In the genomic region with DNA sequence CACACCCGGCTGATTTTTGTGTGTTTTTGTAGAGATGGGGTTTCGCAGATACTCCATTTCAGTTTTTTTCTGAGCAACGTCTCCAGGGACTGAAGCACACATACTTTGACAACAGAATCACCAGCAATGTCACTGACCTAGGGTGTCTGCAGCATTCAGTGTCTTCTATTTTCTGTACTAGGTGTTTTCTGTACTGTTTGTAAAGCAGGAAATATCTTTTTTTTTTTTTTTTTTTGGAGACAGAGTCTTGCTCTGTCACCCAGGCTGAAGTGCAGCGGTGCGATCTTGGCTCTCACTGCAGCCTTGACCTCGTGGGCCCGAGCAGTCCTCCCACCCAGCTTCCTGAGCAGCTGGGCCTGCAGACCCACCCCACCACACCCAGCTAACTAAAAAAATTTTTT, we compare ENCODE assay signal across 8 cellular contexts. TPM values are rescaled to one million over a fixed set of nuclear protein-coding genes. Genes with fewer than 3 reads are reported as not detected.
DNase-seq lines count a peak whose midpoint lies in the region; ATAC-seq and FAIRE-seq lines count a peak whose summit lies in the region.
"Had no signal": no experiment of that assay in that cellular context is flagged by ENCODE, and none has a peak within 500 bp of the region (broad histone marks: within the 10 kb centered on the region; RNA-seq: fewer than 3 reads in every experiment).

No MANE protein-coding gene starts in this region.

- DNase-seq in effector memory CD4-positive, alpha-beta T cell = no peak
- DNase-seq in small intestine (peak; percentile 58), AG08395 (ENCODE audit: low spot score) (no peak)
- no peak for DNase-seq in activated effector memory CD4-positive, alpha-beta T cell treated with Interleukin-2 at 50 U/mL for 16 hours

- no peak overlapping the region for H3K4me3 ChIP-seq in effector memory CD4-positive, alpha-beta T cell (ENCODE audit: insufficient read depth, low read depth, low read length, poor library complexity, severe bottlenecking)
- no peak overlapping the region for H3K4me3 ChIP-seq in small intestine (ENCODE audit: low read depth in 1 of 2, low read length in 2 of 2)

- peak overlapping the region; percentile 18 for H3K27ac ChIP-seq in effector memory CD4-positive, alpha-beta T cell (ENCODE audit: insufficient read depth, low read length, poor library complexity, severe bottlenecking)
- peak overlapping the region in 1 of 2 donors; percentile 49 for H3K27ac ChIP-seq in small intestine (ENCODE audit: low read depth in 1 of 2, low read length in 1 of 2)
- H3K27ac ChIP-seq: HL-60 had no signal

- no peaks in the 10 kb centered on the region for H3K27me3 ChIP-seq in effector memory CD4-positive, alpha-beta T cell (replicated peaks; ENCODE audit: control insufficient read depth, insufficient read depth, low read length, poor library complexity, severe bottlenecking)
- H3K27me3 ChIP-seq in small intestine (ENCODE audit: control insufficient read depth in 2 of 2, insufficient read depth in 2 of 2, low read length in 2 of 2) = no peaks in the 10 kb centered on the region

- H3K36me3 ChIP-seq in effector memory CD4-positive, alpha-beta T cell (ENCODE audit: control insufficient read depth, insufficient read depth, low read length) = peaks cover 7% of the 10 kb centered on the region
- peaks cover 3% of the 10 kb centered on the region in 2 donors for H3K36me3 ChIP-seq in small intestine (ENCODE audit: control insufficient read depth in 2 of 2, insufficient read depth in 2 of 2, low read length in 2 of 2)

- ATAC-seq in GM19328 (IDR thresholded peaks at IDR 0.05; ENCODE audit: unreplicated experiment) (peak; percentile 67), HG03103 (IDR thresholded peaks at IDR 0.05; ENCODE audit: low read depth, unreplicated experiment) (peak; percentile 66), HG03175 (IDR thresholded peaks at IDR 0.05; ENCODE audit: unreplicated experiment) (no peak)

- H3K4me1 ChIP-seq in effector memory CD4-positive, alpha-beta T cell (ENCODE audit: control insufficient read depth, insufficient read depth, low read length, poor library complexity, severe bottlenecking) = peaks cover 23% of the 10 kb centered on the region
- peaks cover 6% of the 10 kb centered on the region in 2 donors for H3K4me1 ChIP-seq in small intestine (ENCODE audit: control insufficient read depth in 2 of 2, insufficient read depth in 1 of 2, low read depth in 1 of 2, low read length in 1 of 2)

- no peak for FAIRE-seq in small intestine (lab: Jason Lieb, UNC)

- H3K9me3 ChIP-seq in effector memory CD4-positive, alpha-beta T cell (ENCODE audit: control insufficient read depth, low read length) = no peaks in the 10 kb centered on the region
- no peaks in the 10 kb centered on the region for H3K9me3 ChIP-seq in small intestine (ENCODE audit: control insufficient read depth, low read depth)

- WGBS in small intestine, 3 donors = 13 to 17% (median 15%) methylated on average over 7 of the region's 7 CpGs

RNA-seq across cellular contexts. Expression of a gene that starts 8.8 kb away (rescaled TPM):
- polyA plus RNA-seq in small intestine = 100 to 1,000 TPM; 158 to 262 (median 180) TPM

RNA-seq across cellular contexts. Expression of a gene that starts 59.6 kb away (rescaled TPM):
- 10 to 100 TPM in 2 of 3 donors, 1 to 10 TPM in 1; 8.9 to 33.7 (median 13.4) TPM for polyA plus RNA-seq in small intestine
